ENCODE assay signal across 19 cellular contexts in genomic region chr6:156013155-156013554, GRCh38.
DNase-seq lines count a peak whose midpoint lies in the region; FAIRE-seq and TF ChIP-seq lines count a peak whose summit lies in the region.
"Had no signal": no experiment of that assay in that cellular context is flagged by ENCODE, and none has a peak within 500 bp of the region (broad histone marks: within the 10 kb centered on the region; RNA-seq: fewer than 3 reads in every experiment).

No MANE protein-coding gene starts in this region.

- DNase-seq in breast epithelium (ENCODE audit: low spot score in 2 of 2) (peak in 1 of 2 donors; percentile 82), mammary epithelial cell (no peak), NCI-H1105 (lab: John Stamatoyannopoulos, UW) (peak; percentile 88), bronchial epithelial cell (ENCODE audit: low read depth) (peak; percentile 32), thyroid gland (peak; percentile 54 to 61), osteocyte (ENCODE audit: extremely low spot score, unreplicated experiment) (no peak), NCI-H510A (lab: John Stamatoyannopoulos, UW) (no peak)
- DNase-seq: activated CD8-positive, alpha-beta memory T cell treated with anti-CD3 and anti-CD28 coated beads, Interleukin-2, amount 50 U/mL, for 4 hours; esophagus squamous epithelium; hypothalamus; left ventricle myocardium inferior; NCI-H774; right cardiac atrium; SHP77 had no signal

- no peak overlapping the region for H3K4me2 ChIP-seq in mammary epithelial cell (ENCODE audit: insufficient read depth, low read depth, low read length)

- FAIRE-seq in bronchial epithelial cell (lab: Jason Lieb, UNC) = no peak
- FAIRE-seq: colon, TTC549 had no signal

- intact Hi-C loops in breast epithelium (cut with DNase I; ENCODE audit: low total_unique reads) = no loop called here
- intact Hi-C loops in mammary epithelial cell (cut with micrococcal nuclease) = no loop called here
- intact Hi-C loops in thyroid gland (cut with DNase I) = no loop called here

- H3K27me3 Mint-ChIP-seq in osteocyte (ENCODE audit: unreplicated experiment) = no peaks in the 10 kb centered on the region

- in situ Hi-C loops in mammary epithelial cell (cut with MboI; ENCODE audit: low sequenced_read_pairs in 2 of 2) = no loop called here

- H3K4me3 Mint-ChIP-seq in osteocyte (ENCODE audit: unreplicated experiment) = no peak overlapping the region
- H3K4me3 Mint-ChIP-seq: nephron; stimulated activated effector memory CD8-positive, alpha-beta T cell treated with anti-CD3 and anti-CD28 coated beads, Interleukin-12 subunit alpha, Interleukin-12 subunit beta, amount 100 ng/mL, for 72 hours had no signal

- H3K4me1 ChIP-seq in breast epithelium (no peaks in the 10 kb centered on the region), mammary epithelial cell (ENCODE audit: insufficient read depth, low read length) (no peaks in the 10 kb centered on the region), thyroid gland (no peaks in the 10 kb centered on the region)
- H3K4me1 ChIP-seq: left ventricle myocardium inferior had no signal

- TF ChIP-seq POLR2A in breast epithelium (IDR thresholded peaks at IDR 0.05) (no peak), thyroid gland (IDR thresholded peaks at IDR 0.05) (no peak)

- no peaks in the 10 kb centered on the region for H3K36me3 Mint-ChIP-seq in osteocyte (ENCODE audit: unreplicated experiment)
- H3K36me3 Mint-ChIP-seq: CD14-positive monocyte; stimulated activated effector memory CD8-positive, alpha-beta T cell treated with anti-CD3 and anti-CD28 coated beads, Interleukin-12 subunit alpha, Interleukin-12 subunit beta, amount 100 ng/mL, for 72 hours had no signal

- no peak overlapping the region for H3K9ac ChIP-seq in mammary epithelial cell (ENCODE audit: insufficient read depth, low read length)

- no peak overlapping the region for H2AFZ ChIP-seq in mammary epithelial cell (ENCODE audit: low read depth, low read length)

- H4K20me1 ChIP-seq in mammary epithelial cell (ENCODE audit: insufficient read depth, low read length) = no peaks in the 10 kb centered on the region

- no peak overlapping the region for H3K27ac Mint-ChIP-seq in osteocyte (ENCODE audit: unreplicated experiment)
- H3K27ac Mint-ChIP-seq: nephron; stimulated activated effector memory CD8-positive, alpha-beta T cell treated with anti-CD3 and anti-CD28 coated beads, Interleukin-12 subunit alpha, Interleukin-12 subunit beta, amount 100 ng/mL, for 72 hours had no signal

- no peaks in the 10 kb centered on the region for H3K9me3 ChIP-seq in breast epithelium
- peaks cover 4% of the 10 kb centered on the region for H3K9me3 ChIP-seq in mammary epithelial cell (replicated peaks; ENCODE audit: insufficient read depth, low read length)
- H3K9me3 ChIP-seq in thyroid gland = no peaks in the 10 kb centered on the region
- H3K9me3 ChIP-seq: esophagus squamous epithelium, left ventricle myocardium inferior had no signal

- 7% methylated on average over 2 of the region's 4 CpGs for WGBS in mammary epithelial cell (ENCODE audit: low coverage, missing lambda C conversion rate)
- 52 to 61% methylated on average over 4 of the region's 4 CpGs for WGBS in thyroid gland, 2 donors

- TF ChIP-seq CTCF in breast epithelium (IDR thresholded peaks at IDR 0.05) (no peak), mammary epithelial cell (conservative IDR thresholded peaks at IDR 0.05 in 1 of 2, IDR thresholded peaks at IDR 0.05 in 1 of 2; ENCODE audit: extremely low read depth in 1 of 2, insufficient read depth in 1 of 2, low read depth in 1 of 2, low read length in 2 of 2) (no peak), bronchial epithelial cell (IDR thresholded peaks at IDR 0.05; ENCODE audit: insufficient read depth, low read length, severe bottlenecking) (no peak), thyroid gland (IDR thresholded peaks at IDR 0.05) (no peak), osteocyte (IDR thresholded peaks at IDR 0.05) (no peak)

- dilution Hi-C loops in mammary epithelial cell (cut with HindIII; ENCODE audit: low sequenced_read_pairs) = no loop called here

- no peaks in the 10 kb centered on the region for H3K27me3 ChIP-seq in breast epithelium
- H3K27me3 ChIP-seq in mammary epithelial cell (ENCODE audit: insufficient read depth, low read length) = no peaks in the 10 kb centered on the region
- H3K27me3 ChIP-seq in bronchial epithelial cell (ENCODE audit: control insufficient read depth, insufficient read depth, low read length) = no peaks in the 10 kb centered on the region
- H3K27me3 ChIP-seq in thyroid gland = no peaks in the 10 kb centered on the region
- H3K27me3 ChIP-seq: esophagus squamous epithelium had no signal

- H3K4me3 ChIP-seq in breast epithelium (peak overlapping the region in 1 of 3 donors; percentile 15), mammary epithelial cell (replicated peaks in 1 of 3; ENCODE audit: insufficient read depth in 1 of 3, low read depth in 2 of 3, low read length in 3 of 3) (no peak overlapping the region), bronchial epithelial cell (ENCODE audit: low read depth, low read length) (no peak overlapping the region), thyroid gland (replicated peaks in 1 of 3) (no peak overlapping the region)
- H3K4me3 ChIP-seq: left ventricle myocardium inferior had no signal

- BruUV-seq in mammary epithelial cell (replicated peaks; lab: Mats Ljungman, UMichigan) = no TSS peak

- H3K79me2 ChIP-seq in mammary epithelial cell (ENCODE audit: insufficient read depth, low read length) = no peaks in the 10 kb centered on the region

- CTCF ChIA-PET in mammary epithelial cell (lab: Charles Lee; ENCODE audit: low non-redundant PET) = no interaction called here

- peak overlapping the region; percentile 75 to 77 for H3K27ac ChIP-seq in breast epithelium
- no peak overlapping the region for H3K27ac ChIP-seq in mammary epithelial cell (ENCODE audit: insufficient read depth, low read depth, low read length)
- H3K27ac ChIP-seq in thyroid gland = no peak overlapping the region
- H3K27ac ChIP-seq: left ventricle myocardium inferior had no signal

- peaks cover 31% of the 10 kb centered on the region for H3K9me3 Mint-ChIP-seq in osteocyte (ENCODE audit: unreplicated experiment)

- no peaks in the 10 kb centered on the region for H3K4me1 Mint-ChIP-seq in osteocyte (ENCODE audit: unreplicated experiment)
- H3K4me1 Mint-ChIP-seq: stimulated activated effector memory CD8-positive, alpha-beta T cell treated with anti-CD3 and anti-CD28 coated beads, Interleukin-12 subunit alpha, Interleukin-12 subunit beta, amount 100 ng/mL, for 72 hours had no signal

- H3K36me3 ChIP-seq in breast epithelium (no peaks in the 10 kb centered on the region), mammary epithelial cell (ENCODE audit: insufficient read depth, low read length) (no peaks in the 10 kb centered on the region), bronchial epithelial cell (ENCODE audit: control insufficient read depth, insufficient read depth, low read length) (no peaks in the 10 kb centered on the region), thyroid gland (no peaks in the 10 kb centered on the region)
- H3K36me3 ChIP-seq: esophagus squamous epithelium, left ventricle myocardium inferior had no signal

Comparison
In these comparisons a context has a peak if more than half of its experiments do, and no peak if none do; other contexts are left out.
1. H3K27ac ChIP-seq: peak in breast epithelium (2 of 2); none in mammary epithelial cell (single experiment) and thyroid gland (0 of 3).
2. DNase-seq: peak in NCI-H1105 (single experiment), bronchial epithelial cell (single experiment) and thyroid gland (2 of 2); none in mammary epithelial cell (single experiment), osteocyte (single experiment) and NCI-H510A (single experiment).